Comparison of ENCODE assay signal across 22 cellular contexts in genomic region chr10:125662616-125663015, GRCh38. TPM values are rescaled to one million over a fixed set of nuclear protein-coding genes. Genes with fewer than 3 reads are reported as not detected.
DNase-seq lines count a peak whose midpoint lies in the region; TF ChIP-seq lines count a peak whose summit lies in the region.
"Had no signal": no experiment of that assay in that cellular context is flagged by ENCODE, and none has a peak within 500 bp of the region (broad histone marks: within the 10 kb centered on the region; RNA-seq: fewer than 3 reads in every experiment).

No MANE protein-coding gene starts in this region.

- H3K79me2 ChIP-seq in H9 (ENCODE audit: insufficient read depth, low read length), result no peaks in the 10 kb centered on the region

- H3K9me3 ChIP-seq in skeletal muscle satellite cell (replicated peaks; ENCODE audit: low read length) (no peaks in the 10 kb centered on the region), H9 (ENCODE audit: control insufficient read depth, low read depth, low read length) (no peaks in the 10 kb centered on the region)
- H3K9me3 ChIP-seq: neutrophil, Peyer's patch had no signal

- H2AK5ac ChIP-seq in H9 (ENCODE audit: insufficient read length, low read length), result no peak overlapping the region

- H3K9me3 Mint-ChIP-seq in T-helper 2 cell treated with Interferon-gamma antibody and Interleukin-4, amounts not matched to agents 5 μg/mL and 100 μg/mL, for 36 hours, result no peaks in the 10 kb centered on the region
- H3K9me3 Mint-ChIP-seq in H9, result no peaks in the 10 kb centered on the region
- H3K9me3 Mint-ChIP-seq: activated CD8-positive, alpha-beta T cell treated with anti-CD3 and anti-CD28 coated beads for 36 hours had no signal

- H3K4me1 ChIP-seq in skeletal muscle satellite cell (ENCODE audit: control insufficient read depth, insufficient read depth, low read length) (peaks cover 18% of the 10 kb centered on the region), H9 (ENCODE audit: insufficient read depth, low read length) (no peaks in the 10 kb centered on the region)
- H3K4me1 ChIP-seq: BLaER1 treated with 17β-estradiol and CSF1 and Interleukin-3, amounts not matched to agents 10 nM and 100 nM; Peyer's patch had no signal

- H3K9ac ChIP-seq in skeletal muscle satellite cell (ENCODE audit: low read depth, low read length) (no peak overlapping the region), H9 (ENCODE audit: extremely low read depth, insufficient read length, low read length) (no peak overlapping the region)
- H3K9ac ChIP-seq: BLaER1 treated with 17β-estradiol and CSF1 and Interleukin-3, amounts not matched to agents 10 nM and 100 nM had no signal

- CTCF ChIA-PET in RWPE1 (lab: Yijun Ruan, JAX), result interaction anchor here (0.6 kb wide), 1 partner anchor 492 kb away, joined by 3 read pairs; no protein-coding TSS in a partner anchor

- H3T11ph ChIP-seq in H9 (ENCODE audit: low read length), result no peak overlapping the region

- H2BK15ac ChIP-seq in H9 (ENCODE audit: low read depth, low read length), result no peak overlapping the region

- no peak overlapping the region for H4K5ac ChIP-seq in H9 (ENCODE audit: insufficient read length, low read depth, low read length)

- H4K8ac ChIP-seq in H9 (replicated peaks; ENCODE audit: insufficient read length, low read depth, low read length), result no peak overlapping the region

- TF ChIP-seq CTCF in RWPE1 (conservative IDR thresholded peaks at IDR 0.05; ENCODE audit: low read depth) (no peak), H9 (conservative IDR thresholded peaks at IDR 0.05) (no peak)

- no peak overlapping the region for H3K18ac ChIP-seq in H9 (ENCODE audit: insufficient read length, low read depth, low read length)

- WGBS in H9 (ENCODE audit: extremely low coverage, insufficient read length, low lambda C conversion rate), result no CpG with 5 or more reads among the region's 2 CpGs

- no peaks in the 10 kb centered on the region for H3K36me3 Mint-ChIP-seq in T-helper 2 cell treated with Interferon-gamma antibody and Interleukin-4, amounts not matched to agents 5 μg/mL and 100 μg/mL, for 36 hours (ENCODE audit: low read depth)
- H3K36me3 Mint-ChIP-seq in H9 (ENCODE audit: insufficient read depth in 1 of 3, low read depth in 3 of 3), result no peaks in the 10 kb centered on the region

- POLR2A ChIA-PET in RWPE1 (lab: Yijun Ruan, JAX; ENCODE audit: low non-redundant PET), result interaction anchor here (0.6 to 0.7 kb wide), 2 partner anchors 57 to 161 kb away, joined by 3 to 4 read pairs; partner anchors contain the start of gene EDRF1

- no peaks in the 10 kb centered on the region for H4K20me1 ChIP-seq in H9 (ENCODE audit: control insufficient read depth, insufficient read depth, insufficient read length)
- H4K20me1 ChIP-seq: BLaER1 treated with 17β-estradiol and CSF1 and Interleukin-3, amounts not matched to agents 10 nM and 100 nM had no signal

- peak; percentile 48 for DNase-seq in GM03348 (ENCODE audit: low spot score)
- peak; percentile 30 for DNase-seq in RWPE1 (ENCODE audit: low spot score)
- DNase-seq in epithelial cell of prostate (ENCODE audit: low read depth, low spot score), result no peak
- DNase-seq in T-helper 2 cell treated with Interferon-gamma antibody and Interleukin-4, amounts not matched to agents 5 μg/mL and 100 μg/mL, for 36 hours (ENCODE audit: low spot score), result no peak
- DNase-seq in H9, result no peak
- no peak for DNase-seq in NCI-H526 (lab: John Stamatoyannopoulos, UW)
- DNase-seq: activated B cell treated with CpG ODN at 0.5 μM for 24 hours; activated CD8-positive, alpha-beta T cell treated with anti-CD3 and anti-CD28 coated beads for 36 hours; amygdala; cerebellar nuclear complex; effector CD8-positive, alpha-beta T cell; GOT3; head of caudate nucleus; KG1; NCI-H1092; Peyer's patch; T-helper 2 cell had no signal

- H2BK120ac ChIP-seq in H9 (ENCODE audit: low read depth, low read length, poor library complexity, severe bottlenecking), result no peak overlapping the region

- no peak overlapping the region for H3K14ac ChIP-seq in H9 (ENCODE audit: insufficient read depth, low read length)

- no peaks in the 10 kb centered on the region for H3K27me3 Mint-ChIP-seq in T-helper 2 cell treated with Interferon-gamma antibody and Interleukin-4, amounts not matched to agents 5 μg/mL and 100 μg/mL, for 36 hours (ENCODE audit: low read depth)
- H3K27me3 Mint-ChIP-seq in H9 (ENCODE audit: low read depth), result peaks cover 4% of the 10 kb centered on the region

- H3K23me2 ChIP-seq in H9 (ENCODE audit: insufficient read length, low read depth, low read length, poor library complexity, severe bottlenecking), result no peaks in the 10 kb centered on the region

- no peak overlapping the region for H3K27ac ChIP-seq in RWPE1
- H3K27ac ChIP-seq in epithelial cell of prostate, result peak overlapping the region; percentile 38
- H3K27ac ChIP-seq in H9 (ENCODE audit: insufficient read length, low read depth, low read length), result no peak overlapping the region
- H3K27ac ChIP-seq: BLaER1 treated with 17β-estradiol and CSF1 and Interleukin-3, amounts not matched to agents 10 nM and 100 nM; neutrophil; Peyer's patch had no signal

- H2BK20ac ChIP-seq in H9 (ENCODE audit: low read depth, low read length, poor library complexity, severe bottlenecking), result no peak overlapping the region

- no peak overlapping the region for H3K4me3 Mint-ChIP-seq in T-helper 2 cell treated with Interferon-gamma antibody and Interleukin-4, amounts not matched to agents 5 μg/mL and 100 μg/mL, for 36 hours
- H3K4me3 Mint-ChIP-seq in H9, result no peak overlapping the region
- H3K4me3 Mint-ChIP-seq: activated B cell treated with CpG ODN at 0.5 μM for 24 hours; activated CD8-positive, alpha-beta T cell treated with anti-CD3 and anti-CD28 coated beads for 36 hours had no signal

- H2BK12ac ChIP-seq in H9 (ENCODE audit: insufficient read length, low read depth, low read length), result no peak overlapping the region

- H3K4me1 Mint-ChIP-seq in T-helper 2 cell treated with Interferon-gamma antibody and Interleukin-4, amounts not matched to agents 5 μg/mL and 100 μg/mL, for 36 hours (ENCODE audit: low read depth), result no peaks in the 10 kb centered on the region
- H3K4me1 Mint-ChIP-seq in H9, result peaks cover 0 to 2% of the 10 kb centered on the region in 2 experiments; a peak in 2 of 4 replicates
- H3K4me1 Mint-ChIP-seq: activated B cell treated with CpG ODN at 0.5 μM for 24 hours had no signal

- H3K4me2 ChIP-seq in skeletal muscle satellite cell (ENCODE audit: low read length) (peak overlapping the region; percentile 64), H9 (ENCODE audit: insufficient read depth, insufficient read length, low read length) (no peak overlapping the region)
- H3K4me2 ChIP-seq: BLaER1 treated with 17β-estradiol and CSF1 and Interleukin-3, amounts not matched to agents 10 nM and 100 nM had no signal

- H3K79me1 ChIP-seq in H9 (ENCODE audit: insufficient read depth, low read depth, low read length, poor library complexity, severe bottlenecking), result no peaks in the 10 kb centered on the region

- no peak overlapping the region for H4K91ac ChIP-seq in H9 (ENCODE audit: insufficient read length, low read depth, low read length)

- H3K56ac ChIP-seq in H9 (ENCODE audit: insufficient read length, low read depth, low read length), result no peak overlapping the region

- H3K23ac ChIP-seq in H9 (ENCODE audit: insufficient read length, low read depth, low read length), result no peak overlapping the region

- H2BK5ac ChIP-seq in H9 (ENCODE audit: insufficient read length, low read length), result no peak overlapping the region

- no peaks in the 10 kb centered on the region for H3K36me3 ChIP-seq in skeletal muscle satellite cell (ENCODE audit: insufficient read depth, low read length)
- H3K36me3 ChIP-seq: BLaER1 treated with 17β-estradiol and CSF1 and Interleukin-3, amounts not matched to agents 10 nM and 100 nM; neutrophil; Peyer's patch had no signal

- H3K27me3 ChIP-seq in skeletal muscle satellite cell (ENCODE audit: control insufficient read depth, insufficient read depth, low read length), result no peaks in the 10 kb centered on the region
- no peaks in the 10 kb centered on the region for H3K27me3 ChIP-seq in H9 (ENCODE audit: insufficient read depth, low read length)
- H3K27me3 ChIP-seq: BLaER1 treated with 17β-estradiol and CSF1 and Interleukin-3, amounts not matched to agents 10 nM and 100 nM; Peyer's patch had no signal

- no peak overlapping the region for H3K4me3 ChIP-seq in skeletal muscle satellite cell (ENCODE audit: low read length)
- H3K4me3 ChIP-seq: BLaER1 treated with 17β-estradiol and CSF1 and Interleukin-3, amounts not matched to agents 10 nM and 100 nM; GM12878; Peyer's patch had no signal

- H2AFZ ChIP-seq in H9 (ENCODE audit: low read length), result no peak overlapping the region

- H3K4ac ChIP-seq in H9 (ENCODE audit: low read depth, low read length), result no peak overlapping the region

- H3K27ac Mint-ChIP-seq in T-helper 2 cell treated with Interferon-gamma antibody and Interleukin-4, amounts not matched to agents 5 μg/mL and 100 μg/mL, for 36 hours, result no peak overlapping the region
- no peak overlapping the region for H3K27ac Mint-ChIP-seq in H9
- H3K27ac Mint-ChIP-seq: activated B cell treated with CpG ODN at 0.5 μM for 24 hours; activated CD8-positive, alpha-beta T cell treated with anti-CD3 and anti-CD28 coated beads for 36 hours had no signal

RNA-seq across cellular contexts. Expression of gene TEX36, which starts 20.3 kb away (rescaled TPM):
- total RNA-seq in skeletal muscle satellite cell (2012; rRNA removed), result not detected in 2 replicates
- not detected in 2 replicates for total RNA-seq in H9 (2021)
- total RNA-seq: activated B cell treated with CpG ODN at 0.5 μM for 24 hours; activated CD8-positive, alpha-beta T cell treated with anti-CD3 and anti-CD28 coated beads for 36 hours; GM12878; liver; Peyer's patch had no signal

RNA-seq across cellular contexts. Expression of gene EDRF1, which starts 56.9 kb away (rescaled TPM):
- 19.3 and 21.0 TPM in 2 replicates for total RNA-seq in skeletal muscle satellite cell (2012; rRNA removed)
- total RNA-seq in H9 (2021), result 48.2 and 51.0 TPM in 2 replicates

Comparison
In these comparisons a context has a peak if more than half of its experiments do, and no peak if none do; other contexts are left out.
1. DNase-seq: peak in GM03348 (single experiment) and RWPE1 (single experiment); none in epithelial cell of prostate (single experiment), T-helper 2 cell treated with Interferon-gamma antibody and Interleukin-4, amounts not matched to agents 5 μg/mL and 100 μg/mL, for 36 hours (single experiment), H9 (single experiment) and NCI-H526 (0 of 2).